ENCODE assay signal across 29 cellular contexts in genomic region chr22:26313291-26313690, GRCh38.
"Had no signal": no experiment of that assay in that cellular context is flagged by ENCODE, and none has a peak within 500 bp of the region (broad histone marks: within the 10 kb centered on the region; RNA-seq: fewer than 3 reads in every experiment).

No MANE protein-coding gene starts in this region.

- DNase-seq: activated B cell treated with CpG ODN at 0.5 μM for 24 hours; activated CD4-positive, alpha-beta memory T cell treated with anti-CD3 and anti-CD28 coated beads for 36 hours; activated CD4-positive, alpha-beta T cell treated with anti-CD3 and anti-CD28 coated beads for 4 hours; activated CD4-positive, alpha-beta T cell treated with anti-CD3 and anti-CD28 coated beads, Interleukin-2, amount 10 ng/mL, durations not matched to agents 24 days and 14 days; activated CD4-positive, alpha-beta T cell treated with anti-CD3 and anti-CD28 coated beads, Interleukin-2, amount 50 U/mL, for 1 hour; activated CD4-positive, alpha-beta T cell treated with anti-CD3 and anti-CD28 coated beads, Interleukin-2, amount 50 U/mL, for 4 hours; activated CD4-positive, CD25-positive, alpha-beta regulatory T cell treated with anti-CD3 and anti-CD28 coated beads, Interleukin-2, amount 50 U/mL, for 72 hours; activated CD8-positive, alpha-beta memory T cell treated with anti-CD3 and anti-CD28 coated beads, Interleukin-2, amount 10 ng/mL, durations not matched to agents 7 days and 5 days; activated CD8-positive, alpha-beta memory T cell treated with anti-CD3 and anti-CD28 coated beads, Interleukin-2, amount 50 U/mL, for 48 hours; activated CD8-positive, alpha-beta T cell treated with anti-CD3 and anti-CD28 coated beads for 36 hours; activated effector memory CD4-positive, alpha-beta T cell treated with Interleukin-2 at 50 U/mL for 16 hours; activated gamma-delta T cell; activated naive CD4-positive, alpha-beta T cell treated with anti-CD3 and anti-CD28 coated beads, Interleukin-2, amount 10 ng/mL, durations not matched to agents 7 days and 5 days; activated naive CD4-positive, alpha-beta T cell treated with Interleukin-2 at 50 U/mL for 16 hours; activated naive CD8-positive, alpha-beta T cell treated with anti-CD3 and anti-CD28 coated beads, Interleukin-2, amount 10 ng/mL, durations not matched to agents 7 days and 5 days; activated naive CD8-positive, alpha-beta T cell treated with anti-CD3 and anti-CD28 coated beads, Interleukin-2, amount 50 U/mL, for 24 hours; activated T-cell treated with anti-CD3 and anti-CD28 coated beads, Interleukin-2, amount 50 U/mL, for 24 hours; activated T-cell treated with anti-CD3 and anti-CD28 coated beads, Interleukin-2, amount 50 U/mL, for 48 hours; amygdala; anterior cingulate cortex; caudate nucleus; cerebellar nuclear complex; T-helper 1 cell; T-helper 2 cell; T-helper 9 cell had no signal

- H3K27ac ChIP-seq: ascending aorta, cardiac muscle cell, VCaP had no signal

- H3K36me3 ChIP-seq: ascending aorta, cardiac muscle cell had no signal

- H3K4me1 ChIP-seq: ascending aorta had no signal

- ATAC-seq: activated CD8-positive, alpha-beta memory T cell treated with anti-CD3 and anti-CD28 coated beads, Interleukin-2, amount 10 ng/mL, durations not matched to agents 7 days and 5 days; activated CD8-positive, alpha-beta T cell treated with anti-CD3 and anti-CD28 coated beads for 36 hours; activated naive CD8-positive, alpha-beta T cell treated with anti-CD3 and anti-CD28 coated beads, Interleukin-2, amount 50 U/mL, for 24 hours had no signal

- H3K4me3 ChIP-seq: ascending aorta, cardiac muscle cell had no signal

- FAIRE-seq: TTC549 had no signal

- H3K27me3 ChIP-seq: ascending aorta, cardiac muscle cell had no signal

- H3K9me3 ChIP-seq: ascending aorta had no signal
